ENCODE assay signal across 1 cellular context in genomic region chr14:77097689-77098469, GRCh38.
TF ChIP-seq lines count a peak whose summit lies in the region.

CIPC (plus strand) TSS chr14:77098258; CDS start chr14:77105709, 7,451 bp downstream.

TF ChIP-seq in A549, 52 proteins besides CTCF, POLR2A, EP300 and RAD21 (continued from another document):
- TF ChIP-seq BHLHE40 (IDR thresholded peaks at IDR 0.05; ENCODE audit: low read depth, low read length) (no peak), FOSL2 (IDR thresholded peaks at IDR 0.05) (no peak), FOSL2 (CRISPR knock-in tag; IDR thresholded peaks at IDR 0.05) (peak; percentile 49; the same call in 1 of the 2 replicates), PHF8 (IDR thresholded peaks at IDR 0.05; ENCODE audit: borderline replicate concordance, low read depth) (peak; percentile 91), HOXB5 (CRISPR knock-in tag; IDR thresholded peaks at IDR 0.05) (no peak), CEBPB (IDR thresholded peaks at IDR 0.05) (peak; percentile 65 to 89), RFX5 (IDR thresholded peaks at IDR 0.05) (peak; percentile 42; the same call in 1 of the 2 replicates), HMGXB4 (CRISPR knock-in tag; IDR thresholded peaks at IDR 0.05; ENCODE audit: borderline replicate concordance) (peak; percentile 29; the same call in 1 of the 2 replicates)
